Comparison of ENCODE assay signal across 8 cellular contexts in the genomic region with DNA sequence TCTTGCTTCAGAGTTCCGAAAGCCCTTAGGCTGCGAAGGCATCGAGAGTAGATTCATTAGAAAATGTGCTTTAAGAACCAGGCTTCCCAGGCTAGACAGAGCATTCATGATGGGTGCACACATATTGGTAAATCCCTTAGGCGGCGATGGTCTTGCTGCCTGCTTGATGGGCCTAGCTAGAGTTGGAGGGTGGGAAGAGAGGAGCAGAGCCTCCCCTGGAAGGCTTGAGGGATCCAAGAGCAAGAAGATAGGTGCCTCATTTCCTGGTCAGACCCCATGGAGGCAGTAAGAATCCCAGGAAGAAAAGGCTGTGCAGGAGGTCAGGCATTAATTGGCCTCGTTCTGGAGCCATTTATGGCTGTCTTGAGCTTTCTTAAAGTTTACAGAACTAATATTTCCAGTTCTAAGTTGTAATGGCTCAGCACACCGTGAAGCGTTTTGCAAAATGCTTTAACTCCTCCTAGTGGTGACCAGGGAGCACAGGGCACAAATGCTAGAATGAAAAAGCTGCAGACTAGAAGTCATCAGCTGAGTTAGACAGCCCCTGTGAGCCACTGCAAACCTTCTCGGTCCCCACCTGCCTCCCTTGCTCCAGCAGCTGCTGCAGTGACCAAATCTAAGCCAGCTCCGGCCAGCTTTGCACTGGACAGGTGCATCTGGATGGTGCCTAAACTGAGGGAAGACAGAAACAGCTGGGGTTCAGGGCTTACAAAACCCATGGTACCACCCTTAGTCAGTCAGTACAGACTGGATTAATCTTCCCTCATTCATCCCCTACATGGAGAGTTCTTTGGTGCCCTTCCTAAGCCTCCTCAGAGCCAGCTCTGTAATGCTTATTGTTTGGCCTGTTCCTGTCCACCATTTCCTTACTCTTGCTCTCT. TPM values are rescaled to one million over a fixed set of nuclear protein-coding genes. Genes with fewer than 3 reads are reported as not detected.
DNase-seq lines count a peak whose midpoint lies in the region; ATAC-seq and TF ChIP-seq lines count a peak whose summit lies in the region.

No MANE protein-coding gene starts in this region.

- no peaks in the 10 kb centered on the region for H3K36me3 ChIP-seq in SU-DHL-6 (ENCODE audit: low read length)
- H3K36me3 ChIP-seq in osteoblast (ENCODE audit: insufficient read depth, low read length) = no peaks in the 10 kb centered on the region

- H3K9me3 ChIP-seq in SU-DHL-6 (ENCODE audit: insufficient read depth, low read length) = no peaks in the 10 kb centered on the region
- H3K9me3 ChIP-seq in osteoblast (ENCODE audit: low read depth, low read length) = no peaks in the 10 kb centered on the region

- H3K79me2 ChIP-seq in SU-DHL-6 (ENCODE audit: insufficient read depth, low read length) = no peaks in the 10 kb centered on the region
- H3K79me2 ChIP-seq in osteoblast (ENCODE audit: insufficient read depth, low read length) = no peaks in the 10 kb centered on the region

- no peaks in the 10 kb centered on the region for H3F3A ChIP-seq in SU-DHL-6 (ENCODE audit: insufficient read depth)

- H3K9ac ChIP-seq in SU-DHL-6 (ENCODE audit: low read length) = no peak overlapping the region

- peak; percentile 66 for ATAC-seq in GM21526 (IDR thresholded peaks at IDR 0.05; ENCODE audit: low FRiP score, unreplicated experiment)

- TF ChIP-seq CTCF in GM12865 (IDR thresholded peaks at IDR 0.05; ENCODE audit: insufficient read depth, low read depth, low read length, missing control alignments) (peak; percentile 84), SU-DHL-6 (IDR thresholded peaks at IDR 0.05; ENCODE audit: insufficient read depth, low read length, poor library complexity, severe bottlenecking) (peak; percentile 54), fibroblast of the aortic adventitia (IDR thresholded peaks at IDR 0.05; ENCODE audit: insufficient read depth, low read length) (peak; percentile 94), osteoblast (IDR thresholded peaks at IDR 0.05; ENCODE audit: extremely low read depth, low read depth, low read length) (peak; percentile 88)

- H3K4me3 ChIP-seq in GM12865 (ENCODE audit: low read depth, low read length) = no peak overlapping the region
- H3K4me3 ChIP-seq in Jurkat, Clone E6-1 (ENCODE audit: low read length) = no peak overlapping the region
- no peak overlapping the region for H3K4me3 ChIP-seq in SU-DHL-6 (ENCODE audit: insufficient read depth, low read length, poor library complexity, severe bottlenecking)
- H3K4me3 ChIP-seq in fibroblast of the aortic adventitia (ENCODE audit: low read depth, low read length) = no peak overlapping the region
- no peak overlapping the region for H3K4me3 ChIP-seq in osteoblast (ENCODE audit: insufficient read depth, low read length)

- no peaks in the 10 kb centered on the region for H3K4me1 ChIP-seq in osteoblast (ENCODE audit: insufficient read depth, low read length)

- H3K27ac ChIP-seq in SU-DHL-6 (ENCODE audit: low read depth, low read length) (no peak overlapping the region), osteoblast (ENCODE audit: low read depth, low read length) (no peak overlapping the region)

- H3K27me3 ChIP-seq in SU-DHL-6 (ENCODE audit: low read length) (no peaks in the 10 kb centered on the region; the same call in 1 of the 2 replicates), osteoblast (ENCODE audit: insufficient read depth, low read length) (peaks cover 6% of the 10 kb centered on the region)

- H4K20me1 ChIP-seq in SU-DHL-6 (ENCODE audit: low read depth, low read length) (no peaks in the 10 kb centered on the region), osteoblast (ENCODE audit: insufficient read depth, low read length) (no peaks in the 10 kb centered on the region)

- no peaks in the 10 kb centered on the region for H3K9me2 ChIP-seq in SU-DHL-6 (replicated peaks; ENCODE audit: insufficient read depth, low read length)

- no peak overlapping the region for H3K4me2 ChIP-seq in SU-DHL-6 (ENCODE audit: low read depth, low read length, poor library complexity, severe bottlenecking)
- H3K4me2 ChIP-seq in osteoblast (ENCODE audit: insufficient read depth, low read length) = no peak overlapping the region

- peak; percentile 65 for DNase-seq in GM12865 (ENCODE audit: low read depth)
- DNase-seq in Jurkat, Clone E6-1 (ENCODE audit: low read depth, low spot score) = peak; percentile 49
- DNase-seq in fibroblast of the aortic adventitia (ENCODE audit: low read depth) = peak; percentile 80
- peak; percentile 88 for DNase-seq in osteoblast (ENCODE audit: insufficient read length, low spot score, missing footprints)
- no peak for DNase-seq in COLO829 (ENCODE audit: low spot score)
- no peak for DNase-seq in T-helper 9 cell

- H2AFZ ChIP-seq in SU-DHL-6 (ENCODE audit: low read depth, low read length, severe bottlenecking) = no peak overlapping the region
- peak overlapping the region; percentile 4 for H2AFZ ChIP-seq in osteoblast (ENCODE audit: low read length)

RNA-seq across cellular contexts. Expression of gene SLC45A2, which starts 14.7 kb away (rescaled TPM):
- polyA plus RNA-seq in Jurkat, Clone E6-1 (2012; ENCODE audit: insufficient read depth, insufficient read length) = not detected
- 0.09 TPM in 1 of 2 replicates, not detected in the other for total RNA-seq in fibroblast of the aortic adventitia (ENCODE audit: low replicate concordance)
- 0.36 and 0.59 TPM in 2 replicates for total RNA-seq in osteoblast

RNA-seq across cellular contexts. Expression of gene RXFP3, which starts 33.6 kb away (rescaled TPM):
- not detected for polyA plus RNA-seq in Jurkat, Clone E6-1 (2012; ENCODE audit: insufficient read depth, insufficient read length)
- total RNA-seq in fibroblast of the aortic adventitia (ENCODE audit: low replicate concordance) (not detected in 2 replicates), osteoblast (not detected in 2 replicates)

RNA-seq across cellular contexts. Expression of gene AMACR, which starts 38.0 kb away (rescaled TPM):
- 13.6 TPM for polyA plus RNA-seq in Jurkat, Clone E6-1 (2012; ENCODE audit: insufficient read depth, insufficient read length)
- 10.7 and 19.1 TPM in 2 replicates for total RNA-seq in fibroblast of the aortic adventitia (ENCODE audit: low replicate concordance)
- total RNA-seq in osteoblast = 15.2 and 15.3 TPM in 2 replicates

Comparison
In these comparisons a context has a peak if more than half of its experiments do, and no peak if none do; other contexts are left out.
1. DNase-seq: peak in GM12865 (single experiment), Jurkat, Clone E6-1 (single experiment), fibroblast of the aortic adventitia (single experiment) and osteoblast (single experiment); none in COLO829 (single experiment) and T-helper 9 cell (single experiment).
2. Peak in every context shown above with its lines, with median percentiles within 50 percentile points of each other: CTCF ChIP-seq.